In the genomic region with DNA sequence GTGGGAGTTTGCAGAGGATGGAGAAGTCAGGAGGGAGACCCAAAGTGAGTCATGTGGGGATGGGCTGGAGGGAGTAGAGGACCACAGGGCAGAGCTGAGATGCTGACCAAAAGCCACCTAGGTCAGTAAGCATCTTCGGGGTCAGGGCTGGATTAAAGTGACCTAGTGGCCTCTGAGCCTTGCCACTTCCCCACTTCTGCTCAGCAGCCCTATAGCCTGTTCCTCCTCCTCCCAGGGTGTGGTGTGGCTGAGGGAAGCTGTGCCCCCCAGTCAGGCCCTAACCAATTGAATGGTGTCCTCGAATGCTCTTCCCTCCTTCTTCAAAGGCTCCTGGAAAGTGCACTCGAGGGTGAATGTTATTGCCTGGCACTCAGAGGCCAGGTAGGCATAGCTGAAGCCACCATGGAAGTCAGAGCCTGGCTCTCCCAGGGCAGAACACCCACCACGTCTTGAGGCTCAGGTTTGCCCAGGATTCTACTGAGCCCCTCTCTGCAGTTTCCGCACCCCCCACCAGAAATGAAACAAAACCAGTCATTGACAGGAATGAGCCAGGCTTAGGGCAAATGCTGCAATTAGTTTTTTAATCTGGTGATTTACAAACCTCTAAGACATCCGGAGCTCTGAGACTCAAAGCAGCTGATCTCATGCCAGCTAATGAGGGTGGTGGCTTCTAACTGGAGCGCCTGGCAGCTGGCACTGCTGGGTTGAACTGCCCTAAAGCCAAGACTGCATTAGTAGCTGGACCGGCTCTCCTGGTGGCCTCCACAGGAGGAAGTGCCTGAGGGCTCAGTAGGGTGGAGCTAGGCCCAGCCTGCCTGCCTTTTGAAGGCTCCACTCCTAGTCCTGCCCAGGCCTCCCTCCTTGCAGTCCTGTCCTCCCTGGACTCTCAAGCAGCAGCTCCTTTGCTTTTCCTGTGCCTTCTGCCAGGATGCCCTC, we compare ENCODE assay signal across 10 cellular contexts. TPM values are rescaled to one million over a fixed set of nuclear protein-coding genes. Genes with fewer than 3 reads are reported as not detected.
DNase-seq lines count a peak whose midpoint lies in the region; TF ChIP-seq lines count a peak whose summit lies in the region.
"Had no signal": no experiment of that assay in that cellular context is flagged by ENCODE, and none has a peak within 500 bp of the region (broad histone marks: within the 10 kb centered on the region; RNA-seq: fewer than 3 reads in every experiment).

No MANE protein-coding gene starts in this region.

- H3K4me3 Mint-ChIP-seq in neural crest cell: no peak overlapping the region
- H3K4me3 Mint-ChIP-seq: memory B cell had no signal

- no peak overlapping the region for H3K4me3 ChIP-seq in epithelial cell of esophagus (ENCODE audit: low read length)
- H3K4me3 ChIP-seq: SJSA1 had no signal

- H3K4me1 Mint-ChIP-seq in neural crest cell: no peaks in the 10 kb centered on the region
- H3K4me1 Mint-ChIP-seq: memory B cell had no signal

- no peaks in the 10 kb centered on the region for H3K36me3 Mint-ChIP-seq in neural crest cell (ENCODE audit: low read depth)

- DNase-seq in DMS79 (lab: John Stamatoyannopoulos, UW): peak; percentile 30
- DNase-seq in NCI-H2196 treated with DMSO at 0.1 percent for 48 hours (lab: John Stamatoyannopoulos, UW; ENCODE audit: unreplicated experiment): peak; percentile 2
- DNase-seq in epithelial cell of esophagus (ENCODE audit: low read depth): peak; percentile 94
- DNase-seq in neural crest cell (ENCODE audit: low read depth, low spot score): no peak
- DNase-seq in GDM1 (lab: John Stamatoyannopoulos, UW): no peak
- no peak for DNase-seq in cortex of kidney (lab: John Stamatoyannopoulos, UW)
- DNase-seq in effector CD4-positive, alpha-beta T cell: no peak
- DNase-seq in superior temporal gyrus (ENCODE audit: extremely low spot score): no peak

- H3K9me3 Mint-ChIP-seq in neural crest cell: peaks cover 2% of the 10 kb centered on the region

- peak overlapping the region; percentile 81 for H3K27ac Mint-ChIP-seq in neural crest cell (ENCODE audit: unreplicated experiment)
- H3K27ac Mint-ChIP-seq: memory B cell had no signal

- H3K27me3 Mint-ChIP-seq in neural crest cell (ENCODE audit: low read depth): peaks cover 16% of the 10 kb centered on the region

- TF ChIP-seq CTCF in epithelial cell of esophagus (IDR thresholded peaks at IDR 0.05; ENCODE audit: insufficient read depth, low read depth, low read length, missing control alignments) (no peak), neural crest cell (conservative IDR thresholded peaks at IDR 0.05) (no peak)

RNA-seq across cellular contexts. Expression of gene VIPR1, which starts 25.9 kb away (rescaled TPM):
- 0.63 TPM in 1 of 2 replicates, not detected in the other for total RNA-seq in neural crest cell
- total RNA-seq: SJSA1 had no signal

Comparison
In these comparisons a context has a peak if more than half of its experiments do, and no peak if none do; other contexts are left out.
1. DNase-seq: peak in DMS79 (single experiment), NCI-H2196 treated with DMSO at 0.1 percent for 48 hours (single experiment) and epithelial cell of esophagus (single experiment); none in neural crest cell (single experiment), GDM1 (single experiment), cortex of kidney (single experiment), effector CD4-positive, alpha-beta T cell (single experiment) and superior temporal gyrus (single experiment).